In genomic region chr22:39317756-39318506, GRCh38 we compare ENCODE assay signal across 9 cellular contexts. TPM values are rescaled to one million over a fixed set of nuclear protein-coding genes. Genes with fewer than 3 reads are reported as not detected.
DNase-seq lines count a peak whose midpoint lies in the region; ATAC-seq, FAIRE-seq and TF ChIP-seq lines count a peak whose summit lies in the region.
"Had no signal": no experiment of that assay in that cellular context is flagged by ENCODE, and none has a peak within 500 bp of the region (broad histone marks: within the 10 kb centered on the region; RNA-seq: fewer than 3 reads in every experiment).

No MANE protein-coding gene starts in this region.

- H3K9me3 Mint-ChIP-seq in naive thymus-derived CD8-positive, alpha-beta T cell = no peaks in the 10 kb centered on the region

- H3K27ac Mint-ChIP-seq in naive thymus-derived CD8-positive, alpha-beta T cell = peak overlapping the region; percentile 96 to 100 (median 99)

- POLR2A ChIA-PET in naive thymus-derived CD8-positive, alpha-beta T cell (lab: Charles Lee) = interaction anchor here (0.6 to 7.3 kb wide), 32 partner anchors 8 to 636 kb away, joined by 3 to 231 read pairs (median 6); partner anchors contain the start of genes APOBEC3B, APOBEC3D, ATF4 and CBX6

- peaks cover 0 to 65% (median 15%) of the 10 kb centered on the region in 3 donors for H3K36me3 Mint-ChIP-seq in naive thymus-derived CD8-positive, alpha-beta T cell

- peaks cover 25 to 67% (median 57%) of the 10 kb centered on the region in 4 donors for H3K4me1 Mint-ChIP-seq in naive thymus-derived CD8-positive, alpha-beta T cell

- peak overlapping the region; percentile 80 for H3K4me3 ChIP-seq in coronary artery

- TF ChIP-seq POLR2A in H54 (IDR thresholded peaks at IDR 0.05; ENCODE audit: low read depth, low read length) = no peak

- DNase-seq in LHCN-M2 (ENCODE audit: low read depth) = peak; percentile 63
- no peak for DNase-seq in coronary artery (ENCODE audit: low spot score)
- DNase-seq in naive thymus-derived CD8-positive, alpha-beta T cell = no peak
- no peak for DNase-seq in H54 (ENCODE audit: insufficient read length, low spot score)
- no peak for DNase-seq in midbrain (lab: John Stamatoyannopoulos, UW)
- DNase-seq: foreskin melanocyte had no signal

- ATAC-seq in naive thymus-derived CD8-positive, alpha-beta T cell = no peak
- ATAC-seq in HG03342 (IDR thresholded peaks at IDR 0.05; ENCODE audit: unreplicated experiment) = no peak
- ATAC-seq in GM19395 (IDR thresholded peaks at IDR 0.05; ENCODE audit: unreplicated experiment) = no peak

- no peak for FAIRE-seq in H54 (lab: Jason Lieb, UNC)

- peak overlapping the region; percentile 99 to 100 (median 100) for H3K4me3 Mint-ChIP-seq in naive thymus-derived CD8-positive, alpha-beta T cell

- TF ChIP-seq CTCF in C4-2B (conservative IDR thresholded peaks at IDR 0.05) = no peak
- TF ChIP-seq CTCF in coronary artery (IDR thresholded peaks at IDR 0.05) = no peak

- H3K27me3 Mint-ChIP-seq in naive thymus-derived CD8-positive, alpha-beta T cell = peaks cover 0 to 5% (median 0%) of the 10 kb centered on the region in 5 donors

- peak overlapping the region; percentile 92 for H3K27ac ChIP-seq in C4-2B
- H3K27ac ChIP-seq in coronary artery = peak overlapping the region; percentile 96 to 98

RNA-seq across cellular contexts. Expression of gene RPL3, which starts 1.5 kb away (rescaled TPM):
- total RNA-seq in LHCN-M2 (2014; rRNA removed) = 1,098 and 1,908 TPM in 2 replicates
- 2,349 TPM for polyA plus RNA-seq in LHCN-M2 (2012)
- total RNA-seq in naive thymus-derived CD8-positive, alpha-beta T cell = 1,000 to 10,000 TPM; 3,621 to 3,622 TPM
- 1,000 to 10,000 TPM; 4,219 to 5,383 (median 4,759) TPM for polyA plus RNA-seq in naive thymus-derived CD8-positive, alpha-beta T cell

RNA-seq across cellular contexts. Expression of gene SYNGR1, which starts 31.9 kb away (rescaled TPM):
- total RNA-seq in LHCN-M2 (2014; rRNA removed) = 0.45 and 4.0 TPM in 2 replicates
- polyA plus RNA-seq in LHCN-M2 (2012) = 14.0 TPM
- total RNA-seq in naive thymus-derived CD8-positive, alpha-beta T cell = 10 to 100 TPM in 1 of 2 experiments, 1 to 10 TPM in 1; 10.0 to 11.4 TPM
- 10 to 100 TPM; 10.1 to 14.8 (median 12.0) TPM for polyA plus RNA-seq in naive thymus-derived CD8-positive, alpha-beta T cell
